1 cellular context compared by ENCODE assay signal in genomic region chr3:50356553-50356952, GRCh38.
TF ChIP-seq lines count a peak whose summit lies in the region.

No MANE protein-coding gene starts in this region.

TF ChIP-seq in HCT116, 20 proteins besides CTCF, POLR2A, EP300 and RAD21 (continued from another document):
- TF ChIP-seq YY1 (IDR thresholded peaks at IDR 0.05; ENCODE audit: extremely low read depth, insufficient replicate concordance, low read depth, low read length) (no peak), EGR1 (IDR thresholded peaks at IDR 0.05; ENCODE audit: low read depth) (no peak), SIN3A (IDR thresholded peaks at IDR 0.05; ENCODE audit: low read depth) (no peak), ELF1 (IDR thresholded peaks at IDR 0.05; ENCODE audit: borderline replicate concordance, low read depth) (no peak), EZH2phosphoT487 (IDR thresholded peaks at IDR 0.05; ENCODE audit: borderline replicate concordance) (no peak), JUND (IDR thresholded peaks at IDR 0.05) (no peak), CEBPB (IDR thresholded peaks at IDR 0.05; ENCODE audit: low read depth) (no peak), EZH2 (IDR thresholded peaks at IDR 0.05) (no peak), REST (IDR thresholded peaks at IDR 0.05; ENCODE audit: low read depth) (no peak), POLR2AphosphoS5 (IDR thresholded peaks at IDR 0.05; ENCODE audit: low read depth, low read length) (no peak), TCF7L2 (IDR thresholded peaks at IDR 0.05; ENCODE audit: borderline replicate concordance, extremely low read depth, insufficient read depth, insufficient read length) (no peak), SRF (IDR thresholded peaks at IDR 0.05; ENCODE audit: low read depth) (no peak), MAX (IDR thresholded peaks at IDR 0.05) (no peak), SP1 (IDR thresholded peaks at IDR 0.05; ENCODE audit: low read depth) (no peak)
